32 cellular contexts compared by ENCODE assay signal in genomic region chr20:32930181-32930580, GRCh38.
"Had no signal": no experiment of that assay in that cellular context is flagged by ENCODE, and none has a peak within 500 bp of the region (broad histone marks: within the 10 kb centered on the region; RNA-seq: fewer than 3 reads in every experiment).

No MANE protein-coding gene starts in this region.

- H3K27ac ChIP-seq: neural progenitor cell, neutrophil, pancreas, prostate gland, right atrium auricular region, skin epidermis, spleen, suprapubic skin, testis, tibial artery, transverse colon, upper lobe of left lung, vagina had no signal

- H3K4me1 Mint-ChIP-seq: naive B cell; naive thymus-derived CD8-positive, alpha-beta T cell; nephron progenitor cell; neural progenitor cell; stimulated activated memory B cell treated with anti-CD40 and anti-IgM and Interleukin-4, amounts not matched to agents 10 μg/mL and 1 μg/mL and 100 μg/mL, for 72 hours; stimulated activated naive CD8-positive, alpha-beta T cell treated with anti-CD3 and anti-CD28 coated beads, Interleukin-15, amount 100 ng/mL, for 72 hours had no signal

- H2AFZ ChIP-seq: neural progenitor cell had no signal

- H3K27me3 ChIP-seq: neural progenitor cell, pancreas, right atrium auricular region, spleen, suprapubic skin, testis, tibial artery, transverse colon, upper lobe of left lung, vagina had no signal

- H3K4me2 ChIP-seq: neural progenitor cell, smooth muscle cell had no signal

- H3K9ac ChIP-seq: neural progenitor cell had no signal

- H3K9me3 ChIP-seq: neutrophil, pancreas, prostate gland, right atrium auricular region, spleen, suprapubic skin, testis, tibial artery, transverse colon, upper lobe of left lung, vagina had no signal

- H3K36me3 ChIP-seq: neural progenitor cell, neutrophil, pancreas, prostate gland, right atrium auricular region, spleen, suprapubic skin, tibial artery, transverse colon, upper lobe of left lung, vagina had no signal

- ATAC-seq: naive thymus-derived CD8-positive, alpha-beta T cell; natural killer cell treated with Interleukin-12 subunit alpha and Interleukin-12 subunit beta and Interleukin-15 and Interleukin-18, amount 100 ng/mL, for 72 hours; pancreas; sciatic nerve; stimulated activated memory B cell treated with anti-CD40 and anti-IgM and Interleukin-4, amounts not matched to agents 10 μg/mL and 1 μg/mL and 100 μg/mL, for 72 hours; stimulated activated naive CD8-positive, alpha-beta T cell treated with anti-CD3 and anti-CD28 coated beads, Interleukin-15, amount 100 ng/mL, for 72 hours; stimulated activated naive CD8-positive, alpha-beta T cell treated with anti-CD3 and anti-CD28 coated beads, Interleukin-15, Interleukin-2, amounts not matched to agents 100 U/mL and 50 U/mL, for 24 hours had no signal

- H3K27me3 Mint-ChIP-seq: naive thymus-derived CD8-positive, alpha-beta T cell; natural killer cell treated with Interleukin-12 subunit alpha and Interleukin-12 subunit beta and Interleukin-15 and Interleukin-18, amount 100 ng/mL, for 72 hours; stimulated activated memory B cell treated with anti-CD40 and anti-IgM and Interleukin-4, amounts not matched to agents 10 μg/mL and 1 μg/mL and 100 μg/mL, for 72 hours; stimulated activated naive CD8-positive, alpha-beta T cell treated with anti-CD3 and anti-CD28 coated beads, Interleukin-15, amount 100 ng/mL, for 72 hours had no signal

- FAIRE-seq: pancreas, urothelium cell line had no signal

- H3K36me3 Mint-ChIP-seq: naive B cell; natural killer cell treated with Interleukin-12 subunit alpha and Interleukin-12 subunit beta and Interleukin-15 and Interleukin-18, amount 100 ng/mL, for 72 hours; neural progenitor cell; stimulated activated memory B cell treated with anti-CD40 and anti-IgM and Interleukin-4, amounts not matched to agents 10 μg/mL and 1 μg/mL and 100 μg/mL, for 72 hours had no signal

- DNase-seq: naive B cell; naive thymus-derived CD8-positive, alpha-beta T cell; nephron progenitor cell; nucleus accumbens; pancreas; retina; spleen; stimulated activated CD4-positive, alpha-beta T cell treated with anti-CD3 and anti-CD28 coated beads, Interleukin-12 subunit alpha, Interleukin-12 subunit beta, amount 100 ng/mL, for 4 hours; stimulated activated CD4-positive, alpha-beta T cell treated with anti-CD3 and anti-CD28 coated beads, Interleukin-1b, Interleukin-23, amount 100 ng/mL, for 48 hours; stimulated activated CD4-positive, alpha-beta T cell treated with anti-CD3 and anti-CD28 coated beads, Interleukin-4, amount 100 ng/mL, for 1 hour; stimulated activated CD4-positive, alpha-beta T cell treated with anti-CD3 and anti-CD28 coated beads, Interleukin-4, amount 100 ng/mL, for 4 hours; stimulated activated CD8-positive, alpha-beta memory T cell treated with anti-CD3 and anti-CD28 coated beads, Interleukin-4, amount 100 ng/mL, for 48 hours; stimulated activated naive CD4-positive, alpha-beta T cell; stimulated activated naive CD8-positive, alpha-beta T cell treated with anti-CD3 and anti-CD28 coated beads, Interleukin-15, amount 100 ng/mL, for 72 hours; stimulated activated naive CD8-positive, alpha-beta T cell treated with anti-CD3 and anti-CD28 coated beads, Interleukin-15, Interleukin-2, amounts not matched to agents 100 U/mL and 50 U/mL, for 24 hours; substantia nigra; testis; tibial artery; transverse colon had no signal

- H3K4me3 ChIP-seq: neural progenitor cell, pancreas, prostate gland, right atrium auricular region, skin epidermis, smooth muscle cell, spleen, suprapubic skin, testis, tibial artery, transverse colon, upper lobe of left lung, vagina had no signal

- H3K27ac Mint-ChIP-seq: naive B cell; natural killer cell treated with Interleukin-12 subunit alpha and Interleukin-12 subunit beta and Interleukin-15 and Interleukin-18, amount 100 ng/mL, for 72 hours; neural progenitor cell; stimulated activated memory B cell treated with anti-CD40 and anti-IgM and Interleukin-4, amounts not matched to agents 10 μg/mL and 1 μg/mL and 100 μg/mL, for 72 hours had no signal

- H3K4me1 ChIP-seq: neural progenitor cell, pancreas, prostate gland, right atrium auricular region, spleen, suprapubic skin, testis, tibial artery, transverse colon, upper lobe of left lung, vagina had no signal

- H3K4me3 Mint-ChIP-seq: naive B cell; naive thymus-derived CD8-positive, alpha-beta T cell; natural killer cell treated with Interleukin-12 subunit alpha and Interleukin-12 subunit beta and Interleukin-15 and Interleukin-18, amount 100 ng/mL, for 72 hours; nephron progenitor cell; neural progenitor cell; stimulated activated memory B cell treated with anti-CD40 and anti-IgM and Interleukin-4, amounts not matched to agents 10 μg/mL and 1 μg/mL and 100 μg/mL, for 72 hours; stimulated activated naive CD8-positive, alpha-beta T cell treated with anti-CD3 and anti-CD28 coated beads, Interleukin-15, amount 100 ng/mL, for 72 hours had no signal

- H3K9me3 Mint-ChIP-seq: naive B cell; naive thymus-derived CD8-positive, alpha-beta T cell; natural killer cell treated with Interleukin-12 subunit alpha and Interleukin-12 subunit beta and Interleukin-15 and Interleukin-18, amount 100 ng/mL, for 72 hours; nephron progenitor cell; stimulated activated naive CD8-positive, alpha-beta T cell treated with anti-CD3 and anti-CD28 coated beads, Interleukin-15, amount 100 ng/mL, for 72 hours had no signal
